In genomic region chr22:24191893-24192292, GRCh38 we compare ENCODE assay signal across 16 cellular contexts. TPM values are rescaled to one million over a fixed set of nuclear protein-coding genes. Genes with fewer than 3 reads are reported as not detected.
DNase-seq lines count a peak whose midpoint lies in the region; ATAC-seq, FAIRE-seq and TF ChIP-seq lines count a peak whose summit lies in the region.
"Had no signal": no experiment of that assay in that cellular context is flagged by ENCODE, and none has a peak within 500 bp of the region (broad histone marks: within the 10 kb centered on the region; RNA-seq: fewer than 3 reads in every experiment).

No MANE protein-coding gene starts in this region.

- peaks cover 12% of the 10 kb centered on the region for H3K4me1 ChIP-seq in osteoblast (ENCODE audit: insufficient read depth, low read length)
- H3K4me1 ChIP-seq: BE2C had no signal

- H3K4me3 ChIP-seq in bronchial epithelial cell (ENCODE audit: low read depth, low read length) (no peak overlapping the region), osteoblast (ENCODE audit: insufficient read depth, low read length) (no peak overlapping the region), WERI-Rb-1 (ENCODE audit: low read depth, low read length) (no peak overlapping the region)
- H3K4me3 ChIP-seq: GM23338 had no signal

- in situ Hi-C loops in GM13976 (cut with MboI; ENCODE audit: low sequenced_read_pairs, unreplicated experiment): no loop called here

- FAIRE-seq in bronchial epithelial cell (lab: Jason Lieb, UNC): peak; percentile 47
- FAIRE-seq: A204.1, GM12892 had no signal

- no peaks in the 10 kb centered on the region for H3K9me3 ChIP-seq in osteoblast (ENCODE audit: low read depth, low read length)
- H3K9me3 ChIP-seq in WERI-Rb-1 (ENCODE audit: severe bottlenecking): no peaks in the 10 kb centered on the region
- H3K9me3 ChIP-seq: BE2C had no signal

- H3K27ac ChIP-seq in osteoblast (ENCODE audit: low read depth, low read length) (peak overlapping the region; percentile 33), WERI-Rb-1 (no peak overlapping the region)

- no peak for TF ChIP-seq CTCF in GM13976 (IDR thresholded peaks at IDR 0.05; ENCODE audit: borderline replicate concordance, control extremely low read depth, extremely low read depth, insufficient read depth, missing control alignments)
- no peak for TF ChIP-seq CTCF in bronchial epithelial cell (IDR thresholded peaks at IDR 0.05; ENCODE audit: insufficient read depth, low read length, severe bottlenecking)
- TF ChIP-seq CTCF in osteoblast (IDR thresholded peaks at IDR 0.05; ENCODE audit: extremely low read depth, low read depth, low read length): no peak
- no peak for TF ChIP-seq CTCF in WERI-Rb-1 (IDR thresholded peaks at IDR 0.05; ENCODE audit: low read depth, low read length)

- H3K27me3 ChIP-seq in bronchial epithelial cell (ENCODE audit: control insufficient read depth, insufficient read depth, low read length) (no peaks in the 10 kb centered on the region), osteoblast (ENCODE audit: insufficient read depth, low read length) (no peaks in the 10 kb centered on the region), WERI-Rb-1 (ENCODE audit: insufficient read depth, low read depth, severe bottlenecking) (no peaks in the 10 kb centered on the region)
- H3K27me3 ChIP-seq: BE2C had no signal

- no peaks in the 10 kb centered on the region for H4K20me1 ChIP-seq in osteoblast (ENCODE audit: insufficient read depth, low read length)

- H3K4me2 ChIP-seq in osteoblast (ENCODE audit: insufficient read depth, low read length): no peak overlapping the region
- H3K4me2 ChIP-seq: GM23338 had no signal

- no peaks in the 10 kb centered on the region for H3K79me2 ChIP-seq in osteoblast (ENCODE audit: insufficient read depth, low read length)

- DNase-seq in GM13976 (ENCODE audit: low spot score): peak; percentile 21
- no peak for DNase-seq in bronchial epithelial cell (ENCODE audit: low read depth)
- DNase-seq in osteoblast (ENCODE audit: insufficient read length, low spot score, missing footprints): peak; percentile 74
- no peak for DNase-seq in NCI-H524 treated with DMSO at 0.1 percent for 48 hours (lab: John Stamatoyannopoulos, UW)
- no peak for DNase-seq in WERI-Rb-1
- DNase-seq: Caco-2; CD8-positive, alpha-beta memory T cell; DND-41; GDM1 had no signal

- ATAC-seq in HG03045 (IDR thresholded peaks at IDR 0.05; ENCODE audit: unreplicated experiment): no peak
- no peak for ATAC-seq in HG03442 (IDR thresholded peaks at IDR 0.05; ENCODE audit: unreplicated experiment)
- ATAC-seq: GM23338 had no signal

- H2AFZ ChIP-seq in osteoblast (ENCODE audit: low read length): no peak overlapping the region
- H2AFZ ChIP-seq: GM23338 had no signal

- no peaks in the 10 kb centered on the region for H3K36me3 ChIP-seq in bronchial epithelial cell (ENCODE audit: control insufficient read depth, insufficient read depth, low read length)
- H3K36me3 ChIP-seq in osteoblast (ENCODE audit: insufficient read depth, low read length): no peaks in the 10 kb centered on the region
- peaks cover 22% of the 10 kb centered on the region for H3K36me3 ChIP-seq in WERI-Rb-1
- H3K36me3 ChIP-seq: BE2C had no signal

RNA-seq across cellular contexts. Expression of gene SUSD2, which starts 10.6 kb away (rescaled TPM):
- total RNA-seq in bronchial epithelial cell: under 0.01 and 0.13 TPM in 2 replicates
- 0.72 and 2.4 TPM in 2 replicates for total RNA-seq in osteoblast

RNA-seq across cellular contexts. Expression of gene GGT5, which starts 53.0 kb away (rescaled TPM):
- not detected in 2 replicates for total RNA-seq in bronchial epithelial cell
- total RNA-seq in osteoblast: 7.2 and 16.2 TPM in 2 replicates
- total RNA-seq: CD8-positive, alpha-beta memory T cell; GM23338; H7 had no signal

Comparison
In these comparisons a context has a peak if more than half of its experiments do, and no peak if none do; other contexts are left out.
1. DNase-seq: peak in GM13976 (single experiment) and osteoblast (single experiment); none in bronchial epithelial cell (single experiment), NCI-H524 treated with DMSO at 0.1 percent for 48 hours (single experiment) and WERI-Rb-1 (single experiment).